In the genomic region with DNA sequence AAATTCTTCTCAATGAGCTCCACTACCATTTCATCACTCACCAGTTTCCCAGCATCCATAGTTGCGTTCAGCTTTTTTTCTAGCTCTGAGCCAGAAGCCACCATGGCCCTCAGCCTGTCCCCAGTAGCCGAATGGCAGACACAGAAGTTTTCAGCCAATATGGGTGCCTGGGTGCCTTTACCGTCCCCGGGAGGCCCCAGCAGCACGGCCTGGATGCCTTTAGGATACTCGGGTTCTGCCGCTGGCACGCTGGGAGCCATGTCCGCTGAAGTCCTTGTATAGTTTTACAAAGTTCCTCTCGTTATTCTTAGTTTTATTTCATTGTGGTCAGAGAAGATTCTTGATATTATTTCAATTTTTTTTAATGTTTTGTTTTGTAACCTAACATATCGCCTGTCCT, we compare ENCODE assay signal across 26 cellular contexts.
"Had no signal": no experiment of that assay in that cellular context is flagged by ENCODE, and none has a peak within 500 bp of the region (broad histone marks: within the 10 kb centered on the region; RNA-seq: fewer than 3 reads in every experiment).

No MANE protein-coding gene starts in this region.

- DNase-seq: stimulated activated CD4-positive, alpha-beta T cell treated with anti-CD3 and anti-CD28 coated beads, Interleukin-2, amount 100 ng/mL, for 48 hours; stimulated activated CD4-positive, alpha-beta T cell treated with anti-CD3 and anti-CD28 coated beads, Interleukin-4, amount 100 ng/mL, for 1 hour; stimulated activated CD4-positive, alpha-beta T cell treated with anti-CD3 and anti-CD28 coated beads, Interleukin-4, amount 100 ng/mL, for 24 hours; stimulated activated CD4-positive, alpha-beta T cell treated with anti-CD3 and anti-CD28 coated beads, Interleukin-4, amount 100 ng/mL, for 4 hours; stimulated activated CD8-positive, alpha-beta memory T cell treated with anti-CD3 and anti-CD28 coated beads, Interleukin-4, amount 100 ng/mL, for 48 hours; stimulated activated naive B cell treated with anti-CD40 and anti-IgM and Interleukin-4, amounts not matched to agents 10 μg/mL and 1 μg/mL and 100 μg/mL, for 72 hours; stimulated activated naive CD4-positive, alpha-beta T cell; stimulated activated naive CD4-positive, alpha-beta T cell treated with Interleukin-2 at 50 U/mL for 16 hours; stimulated activated naive CD8-positive, alpha-beta T cell treated with anti-CD3 and anti-CD28 coated beads, Interleukin-15, amount 100 ng/mL, for 72 hours; stimulated activated naive CD8-positive, alpha-beta T cell treated with anti-CD3 and anti-CD28 coated beads, Interleukin-15, Interleukin-2, amounts not matched to agents 100 U/mL and 50 U/mL, for 24 hours; stomach; substantia nigra; testis; thyroid gland; tibial artery; transverse colon; trophoblast cell; upper lobe of right lung; uterus had no signal

- H3K36me3 ChIP-seq: stomach, suprapubic skin, thoracic aorta, thyroid gland, tibial artery, tibial nerve, transverse colon, upper lobe of left lung, upper lobe of right lung, uterus, vagina had no signal

- ATAC-seq: stimulated activated effector memory CD8-positive, alpha-beta T cell treated with anti-CD3 and anti-CD28 coated beads, Interleukin-12 subunit alpha, Interleukin-12 subunit beta, amount 100 ng/mL, for 72 hours; stimulated activated memory B cell treated with anti-CD40 and anti-IgM and Interleukin-4, amounts not matched to agents 10 μg/mL and 1 μg/mL and 100 μg/mL, for 72 hours; stimulated activated naive B cell treated with anti-CD40 and anti-IgM and Interleukin-4, amounts not matched to agents 10 μg/mL and 1 μg/mL and 100 μg/mL, for 72 hours; stimulated activated naive CD8-positive, alpha-beta T cell treated with anti-CD3 and anti-CD28 coated beads, Interleukin-15, amount 100 ng/mL, for 72 hours; stimulated activated naive CD8-positive, alpha-beta T cell treated with anti-CD3 and anti-CD28 coated beads, Interleukin-15, Interleukin-2, amounts not matched to agents 100 U/mL and 50 U/mL, for 24 hours; upper lobe of right lung had no signal

- H3K27ac ChIP-seq: stomach, suprapubic skin, testis, thoracic aorta, thyroid gland, tibial artery, tibial nerve, transverse colon, upper lobe of left lung, upper lobe of right lung, uterus, vagina had no signal

- H3K9me3 ChIP-seq: testis, thyroid gland, vagina had no signal

- H3K27me3 ChIP-seq: stomach, suprapubic skin, testis, thyroid gland, tibial artery, tibial nerve, upper lobe of left lung, upper lobe of right lung, uterus, vagina had no signal

- H3K4me1 ChIP-seq: stomach, suprapubic skin, testis, thyroid gland, tibial artery, tibial nerve, transverse colon, upper lobe of left lung, upper lobe of right lung, uterus, vagina had no signal

- H3K4me3 ChIP-seq: stomach, suprapubic skin, testis, thoracic aorta, thyroid gland, tibial artery, tibial nerve, transverse colon, upper lobe of left lung, upper lobe of right lung, uterus, vagina had no signal
